ENCODE assay signal across 8 cellular contexts in genomic region chr10:25080880-25081581, GRCh38.
DNase-seq lines count a peak whose midpoint lies in the region; ATAC-seq, FAIRE-seq and TF ChIP-seq lines count a peak whose summit lies in the region.

No MANE protein-coding gene starts in this region.

- no peak overlapping the region for H3K4me3 Mint-ChIP-seq in T-helper 2 cell treated with Interferon-gamma antibody and Interleukin-4, amounts not matched to agents 5 μg/mL and 100 μg/mL, for 36 hours

- in situ Hi-C loops in astrocyte of the cerebellum (cut with HindIII; ENCODE audit: low sequenced_read_pairs), result no loop called here

- DNase-seq in activated gamma-delta T cell treated with Interleukin-2 at 50 U/mL for 16 hours, result peak; percentile 48
- no peak for DNase-seq in activated gamma-delta T cell (lab: John Stamatoyannopoulos, UW)
- DNase-seq in NCI-H187 treated with DMSO at 0.1 percent for 48 hours (lab: John Stamatoyannopoulos, UW), result peak; percentile 58
- peak; percentile 26 for DNase-seq in T-helper 2 cell treated with Interferon-gamma antibody and Interleukin-4, amounts not matched to agents 5 μg/mL and 100 μg/mL, for 36 hours (ENCODE audit: low spot score)
- peak; percentile 88 for DNase-seq in astrocyte of the cerebellum (ENCODE audit: low read depth)
- peak; percentile 83 to 91 for DNase-seq in hippocampal formation (lab: John Stamatoyannopoulos, UW)
- peak; percentile 95 for DNase-seq in small intestine

- TF ChIP-seq CTCF in astrocyte of the cerebellum (IDR thresholded peaks at IDR 0.05; ENCODE audit: low read depth, low read length, missing control alignments), result peak; percentile 93

- 3 to 7% (median 7%) methylated on average over 9 of the region's 9 CpGs for WGBS in small intestine, 3 donors

- H3K36me3 Mint-ChIP-seq in T-helper 2 cell treated with Interferon-gamma antibody and Interleukin-4, amounts not matched to agents 5 μg/mL and 100 μg/mL, for 36 hours (ENCODE audit: low read depth), result no peaks in the 10 kb centered on the region

- peak; percentile 87 for ATAC-seq in HG02885 (IDR thresholded peaks at IDR 0.05; ENCODE audit: poor library complexity, unreplicated experiment)

- H3K27me3 ChIP-seq in small intestine (ENCODE audit: control insufficient read depth in 2 of 2, insufficient read depth in 2 of 2, low read length in 2 of 2), result no peaks in the 10 kb centered on the region

- H3K4me3 ChIP-seq in astrocyte of the cerebellum (ENCODE audit: low read depth, low read length) (no peak overlapping the region), small intestine (ENCODE audit: low read depth in 1 of 2, low read length in 2 of 2) (no peak overlapping the region)

- H3K27me3 Mint-ChIP-seq in T-helper 2 cell treated with Interferon-gamma antibody and Interleukin-4, amounts not matched to agents 5 μg/mL and 100 μg/mL, for 36 hours (ENCODE audit: low read depth), result peaks cover 6% of the 10 kb centered on the region

- peak overlapping the region in 1 of 2 donors; percentile 78 for H3K27ac ChIP-seq in small intestine (ENCODE audit: low read depth in 1 of 2, low read length in 1 of 2)

- peaks cover 3% of the 10 kb centered on the region for H3K4me1 Mint-ChIP-seq in T-helper 2 cell treated with Interferon-gamma antibody and Interleukin-4, amounts not matched to agents 5 μg/mL and 100 μg/mL, for 36 hours (ENCODE audit: low read depth)

- no peaks in the 10 kb centered on the region for H3K9me3 ChIP-seq in small intestine (ENCODE audit: control insufficient read depth, low read depth)

- no peaks in the 10 kb centered on the region for H3K36me3 ChIP-seq in small intestine (ENCODE audit: control insufficient read depth in 2 of 2, insufficient read depth in 2 of 2, low read length in 2 of 2)

- H3K27ac Mint-ChIP-seq in T-helper 2 cell treated with Interferon-gamma antibody and Interleukin-4, amounts not matched to agents 5 μg/mL and 100 μg/mL, for 36 hours, result no peak overlapping the region

- FAIRE-seq in small intestine (lab: Jason Lieb, UNC), result no peak

- H3K9me3 Mint-ChIP-seq in T-helper 2 cell treated with Interferon-gamma antibody and Interleukin-4, amounts not matched to agents 5 μg/mL and 100 μg/mL, for 36 hours, result no peaks in the 10 kb centered on the region

- peaks cover 0 to 6% of the 10 kb centered on the region in 2 donors for H3K4me1 ChIP-seq in small intestine (ENCODE audit: control insufficient read depth in 2 of 2, insufficient read depth in 1 of 2, low read depth in 1 of 2, low read length in 1 of 2)
